ENCODE assay signal across 26 cellular contexts in genomic region chr3:8648873-8649741, GRCh38. TPM values are rescaled to one million over a fixed set of nuclear protein-coding genes. Genes with fewer than 3 reads are reported as not detected.
DNase-seq lines count a peak whose midpoint lies in the region; ATAC-seq and TF ChIP-seq lines count a peak whose summit lies in the region.
"Had no signal": no experiment of that assay in that cellular context is flagged by ENCODE, and none has a peak within 500 bp of the region (broad histone marks: within the 10 kb centered on the region; RNA-seq: fewer than 3 reads in every experiment).

No MANE protein-coding gene starts in this region.

- H3K36me3 ChIP-seq in sigmoid colon (no peaks in the 10 kb centered on the region), PC-3 (ENCODE audit: low read depth, low read length) (no peaks in the 10 kb centered on the region)
- H3K36me3 ChIP-seq: SJSA1 had no signal

- DNase-seq in CD1c-positive myeloid dendritic cell (ENCODE audit: extremely low spot score) (peak; percentile 7), SK-N-DZ (ENCODE audit: low spot score) (peak; percentile 58), nephron progenitor cell (no peak), sigmoid colon (peak; percentile 30), NCI-H526 treated with DMSO at 0.1 percent for 48 hours (lab: John Stamatoyannopoulos, UW) (no peak), PC-3 (no peak)
- DNase-seq: AML-193; CD8-positive, alpha-beta memory T cell; H7; Kasumi-1; NCI-H1105 treated with DMSO at 0.1 percent for 48 hours; NCI-H146; NCI-H1930; NCI-H2107; NCI-H446; NCI-H524 treated with DMSO at 0.1 percent for 48 hours; NCI-H82; NK-92 treated with Interleukin-12 subunit alpha and Interleukin-12 subunit beta, amount 100 ng/mL, for 24 hours; PC-9; Right ventricle myocardium superior; SW 1271 had no signal

- H3K4me1 Mint-ChIP-seq in nephron progenitor cell: peaks cover 7% of the 10 kb centered on the region
- H3K4me1 Mint-ChIP-seq: CD8-positive, alpha-beta memory T cell had no signal

- H3K9me3 Mint-ChIP-seq in nephron progenitor cell: peaks cover 2% of the 10 kb centered on the region

- WGBS in sigmoid colon, 2 donors: 84 to 89% methylated on average over 12 of the region's 12 CpGs

- H3K27ac Mint-ChIP-seq in nephron progenitor cell: peak overlapping the region; percentile 6
- H3K27ac Mint-ChIP-seq: CD8-positive, alpha-beta memory T cell had no signal

- no peaks in the 10 kb centered on the region for H4K20me1 ChIP-seq in PC-3 (ENCODE audit: low read length)

- peaks cover 22% of the 10 kb centered on the region for H3K27me3 Mint-ChIP-seq in nephron progenitor cell (ENCODE audit: low read depth, poor library complexity)

- TF ChIP-seq CTCF in nephron progenitor cell (IDR thresholded peaks at IDR 0.05) (no peak), sigmoid colon (IDR thresholded peaks at IDR 0.05) (no peak), PC-3 (conservative IDR thresholded peaks at IDR 0.05; ENCODE audit: low read depth, low read length) (no peak)

- no peaks in the 10 kb centered on the region for H3K79me2 ChIP-seq in PC-3 (ENCODE audit: low read length)

- no peak for TF ChIP-seq EP300 in sigmoid colon (IDR thresholded peaks at IDR 0.05)

- H3F3A ChIP-seq in PC-3 (ENCODE audit: low read length, unreplicated experiment): no peaks in the 10 kb centered on the region

- H3K4me3 ChIP-seq in sigmoid colon (no peak overlapping the region), PC-3 (ENCODE audit: low read length) (no peak overlapping the region)
- H3K4me3 ChIP-seq: A549, K562, PC-9, SJSA1 had no signal

- H3K9ac ChIP-seq in PC-3 (ENCODE audit: low read length): no peak overlapping the region

- H2AFZ ChIP-seq in PC-3 (ENCODE audit: low read length): no peak overlapping the region
- H2AFZ ChIP-seq: PC-9 had no signal

- H3K4me1 ChIP-seq in sigmoid colon (no peaks in the 10 kb centered on the region), PC-3 (ENCODE audit: insufficient read depth, low read length) (peaks cover 11% of the 10 kb centered on the region)
- H3K4me1 ChIP-seq: A549, SJSA1 had no signal

- H3K4me2 ChIP-seq in PC-3 (ENCODE audit: low read length): no peak overlapping the region
- H3K4me2 ChIP-seq: A549, PC-9 had no signal

- no peak for ATAC-seq in PC-3
- no peak for ATAC-seq in GM21528 (IDR thresholded peaks at IDR 0.05; ENCODE audit: low FRiP score, unreplicated experiment)
- ATAC-seq: A549, K562 had no signal

- H3K4me3 Mint-ChIP-seq in nephron progenitor cell: no peak overlapping the region
- H3K4me3 Mint-ChIP-seq: CD8-positive, alpha-beta memory T cell had no signal

- no peak for TF ChIP-seq POLR2A in sigmoid colon (IDR thresholded peaks at IDR 0.05)

- H3K27me3 ChIP-seq in sigmoid colon (no peaks in the 10 kb centered on the region), PC-3 (ENCODE audit: low read length) (no peaks in the 10 kb centered on the region)
- H3K27me3 ChIP-seq: SJSA1 had no signal

- intact Hi-C loops in sigmoid colon (cut with DNase I): no loop called here
- intact Hi-C loops in PC-3 (cut with micrococcal nuclease): no loop called here

- no peaks in the 10 kb centered on the region for H3K9me2 ChIP-seq in PC-3 (replicated peaks; ENCODE audit: low read length)

- POLR2A ChIA-PET in PC-3 (lab: Charles Lee; ENCODE audit: unreplicated experiment): no interaction called here

- CTCF ChIA-PET in PC-3 (lab: Charles Lee): no interaction called here

- no TSS peak for BruUV-seq in PC-3 (replicated peaks; lab: Mats Ljungman, UMichigan)

- H3K27ac ChIP-seq in sigmoid colon (no peak overlapping the region), PC-3 (ENCODE audit: low read length) (no peak overlapping the region)
- H3K27ac ChIP-seq: A549, C4-2B, PC-9, SJSA1 had no signal

- no peaks in the 10 kb centered on the region for H3K36me3 Mint-ChIP-seq in nephron progenitor cell (ENCODE audit: low read depth)
- H3K36me3 Mint-ChIP-seq: CD8-positive, alpha-beta memory T cell had no signal

- H3K9me3 ChIP-seq in sigmoid colon (no peaks in the 10 kb centered on the region), PC-3 (ENCODE audit: low read length) (no peaks in the 10 kb centered on the region)
- H3K9me3 ChIP-seq: A549 had no signal

RNA-seq across cellular contexts. Expression of gene SSUH2, which starts 4.5 kb away (rescaled TPM):
- polyA plus RNA-seq in SK-N-DZ (2014; cell fraction: cytosol; rRNA removed): 2.2 TPM in 2 replicates
- 7.4 and 9.9 TPM in 2 replicates for polyA plus RNA-seq in SK-N-DZ (2014; cell fraction: nucleus; rRNA removed)
- total RNA-seq in sigmoid colon (under 1 TPM in 2 of 4 donors, not detected in 2; 0.16 to 0.55 TPM), PC-3 (2014; rRNA removed) (0.44 TPM in 1 of 2 replicates, not detected in the other)
- 1 to 10 TPM in 2 of 3 donors, under 1 TPM in 1; 0.95 to 4.4 (median 2.4) TPM for polyA plus RNA-seq in sigmoid colon
- total RNA-seq: CD8-positive, alpha-beta memory T cell; K562 had no signal
- polyA plus RNA-seq: CD8-positive, alpha-beta memory T cell had no signal

Comparison
In these comparisons a context has a peak if more than half of its experiments do, and no peak if none do; other contexts are left out.
1. DNase-seq: peak in CD1c-positive myeloid dendritic cell (single experiment), SK-N-DZ (single experiment) and sigmoid colon (single experiment); none in nephron progenitor cell (single experiment), NCI-H526 treated with DMSO at 0.1 percent for 48 hours (single experiment) and PC-3 (single experiment).